Comparison of ENCODE assay signal across 20 cellular contexts in genomic region chr17:45660474-45660873, GRCh38.
"Had no signal": no experiment of that assay in that cellular context is flagged by ENCODE, and none has a peak within 500 bp of the region (broad histone marks: within the 10 kb centered on the region; RNA-seq: fewer than 3 reads in every experiment).

No MANE protein-coding gene starts in this region.

- H3K4me1 Mint-ChIP-seq: activated CD4-positive, alpha-beta memory T cell treated with anti-CD3 and anti-CD28 coated beads, Interleukin-2, amount 10 ng/mL, durations not matched to agents 7 days and 5 days; activated naive CD8-positive, alpha-beta T cell treated with anti-CD3 and anti-CD28 coated beads for 36 hours; stimulated activated memory B cell treated with anti-CD40 and anti-IgM and Interleukin-4, amounts not matched to agents 10 μg/mL and 1 μg/mL and 100 μg/mL, for 72 hours had no signal

- H3K36me3 Mint-ChIP-seq: activated naive CD8-positive, alpha-beta T cell treated with anti-CD3 and anti-CD28 coated beads for 36 hours; stimulated activated memory B cell treated with anti-CD40 and anti-IgM and Interleukin-4, amounts not matched to agents 10 μg/mL and 1 μg/mL and 100 μg/mL, for 72 hours had no signal

- H3K4me3 ChIP-seq: coronary artery, lung had no signal

- H2AFZ ChIP-seq: parathyroid adenoma had no signal

- H3K36me3 ChIP-seq: brain microvascular endothelial cell, neutrophil had no signal

- H3K4me3 Mint-ChIP-seq: activated CD4-positive, alpha-beta memory T cell treated with anti-CD3 and anti-CD28 coated beads, Interleukin-2, amount 10 ng/mL, durations not matched to agents 7 days and 5 days; activated naive CD8-positive, alpha-beta T cell treated with anti-CD3 and anti-CD28 coated beads for 36 hours; activated T-cell treated with anti-CD3 and anti-CD28 coated beads, Interleukin-2, amount 50 U/mL, for 24 hours; central memory CD8-positive, alpha-beta T cell; stimulated activated memory B cell treated with anti-CD40 and anti-IgM and Interleukin-4, amounts not matched to agents 10 μg/mL and 1 μg/mL and 100 μg/mL, for 72 hours; T-helper 17 cell had no signal

- H3K9me3 ChIP-seq: neutrophil had no signal

- H3K9ac ChIP-seq: parathyroid adenoma had no signal

- H3K4me1 ChIP-seq: parathyroid adenoma had no signal

- H3K27ac ChIP-seq: brain microvascular endothelial cell, coronary artery, neutrophil, parathyroid adenoma had no signal

- H3K9me3 Mint-ChIP-seq: activated CD4-positive, alpha-beta memory T cell treated with anti-CD3 and anti-CD28 coated beads, Interleukin-2, amount 10 ng/mL, durations not matched to agents 7 days and 5 days; activated naive CD8-positive, alpha-beta T cell treated with anti-CD3 and anti-CD28 coated beads for 36 hours; activated T-cell treated with anti-CD3 and anti-CD28 coated beads, Interleukin-2, amount 50 U/mL, for 24 hours; central memory CD8-positive, alpha-beta T cell; stimulated activated memory B cell treated with anti-CD40 and anti-IgM and Interleukin-4, amounts not matched to agents 10 μg/mL and 1 μg/mL and 100 μg/mL, for 72 hours had no signal

- H3K79me2 ChIP-seq: parathyroid adenoma had no signal

- H3K27me3 ChIP-seq: brain microvascular endothelial cell had no signal

- H3K27ac Mint-ChIP-seq: activated CD4-positive, alpha-beta memory T cell treated with anti-CD3 and anti-CD28 coated beads, Interleukin-2, amount 10 ng/mL, durations not matched to agents 7 days and 5 days; activated naive CD8-positive, alpha-beta T cell treated with anti-CD3 and anti-CD28 coated beads for 36 hours; activated T-cell treated with anti-CD3 and anti-CD28 coated beads, Interleukin-2, amount 50 U/mL, for 24 hours; stimulated activated memory B cell treated with anti-CD40 and anti-IgM and Interleukin-4, amounts not matched to agents 10 μg/mL and 1 μg/mL and 100 μg/mL, for 72 hours; T-helper 17 cell had no signal

- DNase-seq: activated CD4-positive, alpha-beta memory T cell treated with anti-CD3 and anti-CD28 coated beads, Interleukin-2, amount 10 ng/mL, durations not matched to agents 7 days and 5 days; activated CD4-positive, alpha-beta T cell treated with anti-CD3 and anti-CD28 coated beads for 4 hours; activated gamma-delta T cell; activated naive CD8-positive, alpha-beta T cell treated with anti-CD3 and anti-CD28 coated beads for 36 hours; activated T-cell treated with anti-CD3 and anti-CD28 coated beads, Interleukin-2, amount 50 U/mL, for 24 hours; amygdala; brain microvascular endothelial cell; effector CD4-positive, alpha-beta T cell; foreskin melanocyte; head of caudate nucleus; left cardiac atrium; midbrain; retina; T-helper 17 cell had no signal

- ATAC-seq: left cardiac atrium; stimulated activated memory B cell treated with anti-CD40 and anti-IgM and Interleukin-4, amounts not matched to agents 10 μg/mL and 1 μg/mL and 100 μg/mL, for 72 hours; T-helper 17 cell had no signal
